ENCODE assay signal across 16 cellular contexts in the genomic region with DNA sequence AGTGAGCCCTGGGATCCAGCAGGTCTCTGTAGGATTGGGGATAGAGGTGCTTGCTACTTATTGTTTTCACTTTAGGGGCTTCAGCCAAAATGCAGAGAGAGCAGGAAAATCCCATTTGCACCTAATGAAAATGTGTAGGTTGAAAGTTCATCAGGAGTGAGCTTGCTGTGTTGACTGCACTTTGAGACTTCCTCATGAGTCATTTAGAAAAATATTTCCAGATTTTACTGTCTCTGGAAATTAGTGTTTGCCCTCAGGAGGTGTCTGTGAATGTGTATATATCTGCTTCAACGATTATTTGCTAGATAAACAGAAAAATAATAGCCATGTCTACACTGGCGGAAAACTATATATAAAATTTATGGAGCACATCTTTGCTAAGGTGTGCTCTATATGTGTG.
"Had no signal": no experiment of that assay in that cellular context is flagged by ENCODE, and none has a peak within 500 bp of the region (broad histone marks: within the 10 kb centered on the region; RNA-seq: fewer than 3 reads in every experiment).

No MANE protein-coding gene starts in this region.

- ATAC-seq: gastroesophageal sphincter; heart right ventricle; left lobe of liver; naive thymus-derived CD8-positive, alpha-beta T cell had no signal

- H3K4me1 ChIP-seq: breast epithelium had no signal

- H3K36me3 ChIP-seq: ascending aorta, breast epithelium, gastroesophageal sphincter, heart right ventricle, tibial nerve had no signal

- H3K4me1 Mint-ChIP-seq: endodermal cell had no signal

- H3K4me3 ChIP-seq: ascending aorta, breast epithelium, gastroesophageal sphincter, heart right ventricle, tibial nerve had no signal

- H3K4me3 Mint-ChIP-seq: activated naive CD4-positive, alpha-beta T cell treated with anti-CD3 and anti-CD28 coated beads, Interleukin-2, amount 10 ng/mL, durations not matched to agents 7 days and 5 days; endodermal cell; naive thymus-derived CD8-positive, alpha-beta T cell had no signal

- H3K9me3 ChIP-seq: ascending aorta, breast epithelium, gastroesophageal sphincter, heart right ventricle, tibial nerve had no signal

- H3K27ac ChIP-seq: ascending aorta, breast epithelium, gastroesophageal sphincter, heart right ventricle, tibial nerve had no signal

- H3K36me3 Mint-ChIP-seq: activated naive CD4-positive, alpha-beta T cell treated with anti-CD3 and anti-CD28 coated beads, Interleukin-2, amount 10 ng/mL, durations not matched to agents 7 days and 5 days; naive thymus-derived CD8-positive, alpha-beta T cell had no signal

- H3K9me3 Mint-ChIP-seq: activated naive CD4-positive, alpha-beta T cell treated with anti-CD3 and anti-CD28 coated beads, Interleukin-2, amount 10 ng/mL, durations not matched to agents 7 days and 5 days; endodermal cell; naive thymus-derived CD8-positive, alpha-beta T cell had no signal

- DNase-seq: activated CD4-positive, CD25-positive, alpha-beta regulatory T cell treated with anti-CD3 and anti-CD28 coated beads, Interleukin-2, amount 50 U/mL, for 72 hours; activated naive CD4-positive, alpha-beta T cell treated with anti-CD3 and anti-CD28 coated beads, Interleukin-2, amount 10 ng/mL, durations not matched to agents 7 days and 5 days; activated T-cell treated with anti-CD3 and anti-CD28 coated beads for 4 hours; erythroblast; heart right ventricle; mammary epithelial cell; naive thymus-derived CD8-positive, alpha-beta T cell; stimulated activated CD4-positive, alpha-beta T cell treated with anti-CD3 and anti-CD28 coated beads, Interleukin-4, amount 100 ng/mL, for 24 hours; stimulated activated naive CD4-positive, alpha-beta T cell; substantia nigra had no signal

- H3K27me3 ChIP-seq: ascending aorta, breast epithelium, gastroesophageal sphincter, heart right ventricle, tibial nerve had no signal

- H3K27ac Mint-ChIP-seq: activated naive CD4-positive, alpha-beta T cell treated with anti-CD3 and anti-CD28 coated beads, Interleukin-2, amount 10 ng/mL, durations not matched to agents 7 days and 5 days; endodermal cell had no signal
